ENCODE assay signal across 1 cellular context in genomic region chr15:45186771-45187577, GRCh38.
TF ChIP-seq lines count a peak whose summit lies in the region.

No MANE protein-coding gene starts in this region.

TF ChIP-seq in IMR-90, 13 proteins besides CTCF, POLR2A, EP300 and RAD21:
- TF ChIP-seq FOS (IDR thresholded peaks at IDR 0.05; ENCODE audit: low read depth, low read length) (no peak), RFX5 (IDR thresholded peaks at IDR 0.05; ENCODE audit: low read depth, low read length) (no peak), RCOR1 (IDR thresholded peaks at IDR 0.05; ENCODE audit: insufficient replicate concordance, low read length) (no peak), CHD1 (IDR thresholded peaks at IDR 0.05; ENCODE audit: low read depth, low read length) (no peak), SMC3 (IDR thresholded peaks at IDR 0.05; ENCODE audit: low read depth, low read length) (no peak), MAZ (IDR thresholded peaks at IDR 0.05; ENCODE audit: borderline replicate concordance, low read depth, low read length) (no peak), CEBPB (IDR thresholded peaks at IDR 0.05; ENCODE audit: low read depth, low read length) (no peak)
